1 cellular context compared by ENCODE assay signal in the genomic region with DNA sequence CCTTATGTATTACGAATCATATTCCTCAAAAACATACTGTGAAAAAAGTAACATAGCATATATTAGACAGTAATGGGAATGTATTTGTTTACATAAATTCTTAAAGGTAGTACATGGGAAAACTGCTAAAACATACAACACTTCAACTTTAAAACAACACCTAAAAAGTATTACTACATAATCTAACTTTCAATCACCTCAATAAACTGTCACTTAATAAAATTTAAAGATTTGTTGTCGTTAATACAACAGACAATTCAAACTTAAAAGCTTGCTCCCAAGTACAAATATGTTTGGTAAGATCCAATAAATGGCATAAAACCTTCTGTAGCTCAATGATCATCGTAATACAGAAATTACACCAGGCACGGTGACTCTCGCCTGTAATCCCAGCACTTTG.
TF ChIP-seq lines count a peak whose summit lies in the region.

No MANE protein-coding gene starts in this region.

TF ChIP-seq in K562, 482 proteins besides CTCF, POLR2A, EP300 and RAD21:
- no peak for TF ChIP-seq RBM22 (IDR thresholded peaks at IDR 0.05; ENCODE audit: low read depth, low read length, poor library complexity, severe bottlenecking)
- TF ChIP-seq CXXC5 (CRISPR knock-in tag; IDR thresholded peaks at IDR 0.05), result no peak
- TF ChIP-seq ZNF184 (CRISPR knock-in tag; IDR thresholded peaks at IDR 0.05), result no peak
- TF ChIP-seq SLC30A9 (CRISPR knock-in tag; IDR thresholded peaks at IDR 0.05), result no peak
- TF ChIP-seq ZNF197 (CRISPR knock-in tag; IDR thresholded peaks at IDR 0.05; ENCODE audit: low read depth), result no peak
- no peak for TF ChIP-seq MXI1 (IDR thresholded peaks at IDR 0.05; ENCODE audit: low read depth, low read length)
- TF ChIP-seq, protein P1, sequence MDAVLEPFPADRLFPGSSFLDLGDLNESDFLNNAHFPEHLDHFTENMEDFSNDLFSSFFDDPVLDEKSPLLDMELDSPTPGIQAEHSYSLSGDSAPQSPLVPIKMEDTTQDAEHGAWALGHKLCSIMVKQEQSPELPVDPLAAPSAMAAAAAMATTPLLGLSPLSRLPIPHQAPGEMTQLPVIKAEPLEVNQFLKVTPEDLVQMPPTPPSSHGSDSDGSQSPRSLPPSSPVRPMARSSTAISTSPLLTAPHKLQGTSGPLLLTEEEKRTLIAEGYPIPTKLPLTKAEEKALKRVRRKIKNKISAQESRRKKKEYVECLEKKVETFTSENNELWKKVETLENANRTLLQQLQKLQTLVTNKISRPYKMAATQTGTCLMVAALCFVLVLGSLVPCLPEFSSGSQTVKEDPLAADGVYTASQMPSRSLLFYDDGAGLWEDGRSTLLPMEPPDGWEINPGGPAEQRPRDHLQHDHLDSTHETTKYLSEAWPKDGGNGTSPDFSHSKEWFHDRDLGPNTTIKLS (IDR thresholded peaks at IDR 0.05; ENCODE audit: borderline replicate concordance, low read depth), result no peak
- TF ChIP-seq, protein P2, sequence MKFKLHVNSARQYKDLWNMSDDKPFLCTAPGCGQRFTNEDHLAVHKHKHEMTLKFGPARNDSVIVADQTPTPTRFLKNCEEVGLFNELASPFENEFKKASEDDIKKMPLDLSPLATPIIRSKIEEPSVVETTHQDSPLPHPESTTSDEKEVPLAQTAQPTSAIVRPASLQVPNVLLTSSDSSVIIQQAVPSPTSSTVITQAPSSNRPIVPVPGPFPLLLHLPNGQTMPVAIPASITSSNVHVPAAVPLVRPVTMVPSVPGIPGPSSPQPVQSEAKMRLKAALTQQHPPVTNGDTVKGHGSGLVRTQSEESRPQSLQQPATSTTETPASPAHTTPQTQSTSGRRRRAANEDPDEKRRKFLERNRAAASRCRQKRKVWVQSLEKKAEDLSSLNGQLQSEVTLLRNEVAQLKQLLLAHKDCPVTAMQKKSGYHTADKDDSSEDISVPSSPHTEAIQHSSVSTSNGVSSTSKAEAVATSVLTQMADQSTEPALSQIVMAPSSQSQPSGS (CRISPR knock-in tag; IDR thresholded peaks at IDR 0.05), result no peak
- TF ChIP-seq ZNF583 (CRISPR knock-in tag; IDR thresholded peaks at IDR 0.05), result no peak
- no peak for TF ChIP-seq CBX2 (IDR thresholded peaks at IDR 0.05; ENCODE audit: insufficient read depth, low read length, poor library complexity, severe bottlenecking)
- no peak for TF ChIP-seq NFE2 (IDR thresholded peaks at IDR 0.05; ENCODE audit: low read depth)
- TF ChIP-seq, protein P3, sequence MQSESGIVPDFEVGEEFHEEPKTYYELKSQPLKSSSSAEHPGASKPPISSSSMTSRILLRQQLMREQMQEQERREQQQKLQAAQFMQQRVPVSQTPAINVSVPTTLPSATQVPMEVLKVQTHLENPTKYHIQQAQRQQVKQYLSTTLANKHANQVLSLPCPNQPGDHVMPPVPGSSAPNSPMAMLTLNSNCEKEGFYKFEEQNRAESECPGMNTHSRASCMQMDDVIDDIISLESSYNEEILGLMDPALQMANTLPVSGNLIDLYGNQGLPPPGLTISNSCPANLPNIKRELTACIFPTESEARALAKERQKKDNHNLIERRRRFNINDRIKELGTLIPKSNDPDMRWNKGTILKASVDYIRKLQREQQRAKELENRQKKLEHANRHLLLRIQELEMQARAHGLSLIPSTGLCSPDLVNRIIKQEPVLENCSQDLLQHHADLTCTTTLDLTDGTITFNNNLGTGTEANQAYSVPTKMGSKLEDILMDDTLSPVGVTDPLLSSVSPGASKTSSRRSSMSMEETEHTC (IDR thresholded peaks at IDR 0.05), result no peak
- no peak for TF ChIP-seq NCOA6 (IDR thresholded peaks at IDR 0.05)
- no peak for TF ChIP-seq MBD2 (IDR thresholded peaks at IDR 0.05; ENCODE audit: borderline replicate concordance, low read depth)
- TF ChIP-seq ZFP36 (IDR thresholded peaks at IDR 0.05; ENCODE audit: low read depth, low read length, partially characterized antibody), result no peak
- no peak for TF ChIP-seq ESRRA (IDR thresholded peaks at IDR 0.05; ENCODE audit: borderline replicate concordance, low read depth)
